8 cellular contexts compared by ENCODE assay signal in genomic region chr1:200979574-200980451, GRCh38. TPM values are rescaled to one million over a fixed set of nuclear protein-coding genes. Genes with fewer than 3 reads are reported as not detected.
DNase-seq lines count a peak whose midpoint lies in the region; ATAC-seq and FAIRE-seq lines count a peak whose summit lies in the region.

No MANE protein-coding gene starts in this region.

- FAIRE-seq in GM19239 (lab: Jason Lieb, UNC) (peak; percentile 89), RCC 7860 (lab: Jason Lieb, UNC) (no peak)

- intact Hi-C loops in activated T-helper 1 cell treated with anti-CD3 and anti-CD28 coated beads, Interleukin-12 subunit alpha, Interleukin-12 subunit beta, Interleukin-2, Interleukin-4 antibody, amounts not matched to agents 30 ng/mL and 10 ng/mL and 1 ng/mL, durations not matched to agents 14 hours and 24 hours and 36 hours (cut with micrococcal nuclease), result loop anchor here (1.0 kb wide), 3 partner anchors 43 to 134 kb away; partner anchors contain the start of gene KIF21B
- intact Hi-C loops in Right ventricle myocardium inferior (cut with DNase I), result no loop called here

- no peaks in the 10 kb centered on the region for H3K9me3 Mint-ChIP-seq in activated T-helper 1 cell treated with anti-CD3 and anti-CD28 coated beads, Interleukin-12 subunit alpha, Interleukin-12 subunit beta, Interleukin-2, Interleukin-4 antibody, amounts not matched to agents 30 ng/mL and 10 ng/mL and 1 ng/mL, durations not matched to agents 14 hours and 24 hours and 36 hours

- no peaks in the 10 kb centered on the region for H3K4me1 Mint-ChIP-seq in activated T-helper 1 cell treated with anti-CD3 and anti-CD28 coated beads, Interleukin-12 subunit alpha, Interleukin-12 subunit beta, Interleukin-2, Interleukin-4 antibody, amounts not matched to agents 30 ng/mL and 10 ng/mL and 1 ng/mL, durations not matched to agents 14 hours and 24 hours and 36 hours (ENCODE audit: low read depth)

- no peak overlapping the region for H3K27ac Mint-ChIP-seq in activated T-helper 1 cell treated with anti-CD3 and anti-CD28 coated beads, Interleukin-12 subunit alpha, Interleukin-12 subunit beta, Interleukin-2, Interleukin-4 antibody, amounts not matched to agents 30 ng/mL and 10 ng/mL and 1 ng/mL, durations not matched to agents 14 hours and 24 hours and 36 hours

- H3K27me3 Mint-ChIP-seq in activated T-helper 1 cell treated with anti-CD3 and anti-CD28 coated beads, Interleukin-12 subunit alpha, Interleukin-12 subunit beta, Interleukin-2, Interleukin-4 antibody, amounts not matched to agents 30 ng/mL and 10 ng/mL and 1 ng/mL, durations not matched to agents 14 hours and 24 hours and 36 hours (ENCODE audit: insufficient read depth), result no peaks in the 10 kb centered on the region

- H3K36me3 Mint-ChIP-seq in activated T-helper 1 cell treated with anti-CD3 and anti-CD28 coated beads, Interleukin-12 subunit alpha, Interleukin-12 subunit beta, Interleukin-2, Interleukin-4 antibody, amounts not matched to agents 30 ng/mL and 10 ng/mL and 1 ng/mL, durations not matched to agents 14 hours and 24 hours and 36 hours (ENCODE audit: low read depth), result peaks cover 39% of the 10 kb centered on the region

- H3K4me3 Mint-ChIP-seq in activated T-helper 1 cell treated with anti-CD3 and anti-CD28 coated beads, Interleukin-12 subunit alpha, Interleukin-12 subunit beta, Interleukin-2, Interleukin-4 antibody, amounts not matched to agents 30 ng/mL and 10 ng/mL and 1 ng/mL, durations not matched to agents 14 hours and 24 hours and 36 hours, result no peak overlapping the region

- DNase-seq in AML-193 (lab: John Stamatoyannopoulos, UW), result peak; percentile 53 to 56
- DNase-seq in GM19239 (ENCODE audit: insufficient read length, low spot score), result peak; percentile 76
- DNase-seq in RCC 7860 (ENCODE audit: low spot score), result peak; percentile 27
- peak; percentile 26 for DNase-seq in activated T-helper 1 cell treated with anti-CD3 and anti-CD28 coated beads, Interleukin-12 subunit alpha, Interleukin-12 subunit beta, Interleukin-2, Interleukin-4 antibody, amounts not matched to agents 30 ng/mL and 10 ng/mL and 1 ng/mL, durations not matched to agents 14 hours and 24 hours and 36 hours (ENCODE audit: low spot score)
- peak; percentile 14 for DNase-seq in iris pigment epithelial cell (ENCODE audit: low read depth)
- peak; percentile 48 to 52 for DNase-seq in stimulated activated CD8-positive, alpha-beta memory T cell treated with anti-CD3 and anti-CD28 coated beads, Interleukin-15, amount 100 ng/mL, for 48 hours (ENCODE audit: low read depth in 2 of 2)
- no peak for DNase-seq in Right ventricle myocardium inferior (ENCODE audit: missing footprints)

- ATAC-seq in HG03565 (IDR thresholded peaks at IDR 0.05; ENCODE audit: unreplicated experiment) (no peak), Right ventricle myocardium inferior (no peak)

RNA-seq across cellular contexts. Expression of gene KIF21B, which starts 43.7 kb away (rescaled TPM):
- total RNA-seq in activated T-helper 1 cell treated with anti-CD3 and anti-CD28 coated beads, Interleukin-12 subunit alpha, Interleukin-12 subunit beta, Interleukin-2, Interleukin-4 antibody, amounts not matched to agents 30 ng/mL and 10 ng/mL and 1 ng/mL, durations not matched to agents 14 hours and 24 hours and 36 hours, result 50.4 and 52.0 TPM in 2 replicates
- total RNA-seq in Right ventricle myocardium inferior, result 0.43 TPM

Comparison
In these comparisons a context has a peak if more than half of its experiments do, and no peak if none do; other contexts are left out.
1. RNA of gene KIF21B, which starts 43.7 kb away (total RNA-seq): 50.4 to 52.0 TPM in activated T-helper 1 cell treated with anti-CD3 and anti-CD28 coated beads, Interleukin-12 subunit alpha, Interleukin-12 subunit beta, Interleukin-2, Interleukin-4 antibody, amounts not matched to agents 30 ng/mL and 10 ng/mL and 1 ng/mL, durations not matched to agents 14 hours and 24 hours and 36 hours; 0.43 TPM in Right ventricle myocardium inferior (single experiment); every median in the first group is over 10 times any median in the second.